In genomic region chr10:87842220-87842641, GRCh38 we compare ENCODE assay signal across 12 cellular contexts. TPM values are rescaled to one million over a fixed set of nuclear protein-coding genes. Genes with fewer than 3 reads are reported as not detected.
DNase-seq lines count a peak whose midpoint lies in the region; TF ChIP-seq lines count a peak whose summit lies in the region.
"Had no signal": no experiment of that assay in that cellular context is flagged by ENCODE, and none has a peak within 500 bp of the region (broad histone marks: within the 10 kb centered on the region; RNA-seq: fewer than 3 reads in every experiment).

No MANE protein-coding gene starts in this region.

- H3K14ac ChIP-seq in mesenchymal stem cell (ENCODE audit: low read length in 2 of 2), result peak overlapping the region in 1 of 2 experiments; percentile 48

- H2AFZ ChIP-seq in mesenchymal stem cell (ENCODE audit: low read depth, low read length), result no peak overlapping the region

- H3K79me1 ChIP-seq in mesenchymal stem cell (replicated peaks; ENCODE audit: low read length, poor library complexity, severe bottlenecking), result peaks cover 2% of the 10 kb centered on the region

- H3K4me3 ChIP-seq in HEK293 (ENCODE audit: low read depth, low read length) (no peak overlapping the region), mesenchymal stem cell (ENCODE audit: insufficient read depth in 1 of 2, low read depth in 1 of 2, low read length in 2 of 2) (no peak overlapping the region)
- H3K4me3 ChIP-seq: right atrium auricular region had no signal

- DNase-seq in mesenchymal stem cell, result no peak
- DNase-seq in T-helper 2 cell treated with Interferon-gamma antibody and Interleukin-4, amounts not matched to agents 5 μg/mL and 100 μg/mL, for 36 hours (ENCODE audit: low spot score), result no peak
- no peak for DNase-seq in nephron progenitor cell
- DNase-seq in middle frontal gyrus (ENCODE audit: extremely low spot score, low spot score), result no peak
- no peak for DNase-seq in HEK293T (ENCODE audit: extremely low spot score)
- DNase-seq: CD8-positive, alpha-beta memory T cell; Karpas-422; NCI-H2081 treated with DMSO at 0.1 percent for 48 hours had no signal

- peak overlapping the region; percentile 78 for H4K8ac ChIP-seq in mesenchymal stem cell (ENCODE audit: low read length)

- H3K27me3 Mint-ChIP-seq in brain (no peaks in the 10 kb centered on the region), nephron progenitor cell (ENCODE audit: low read depth, poor library complexity) (peaks cover 3% of the 10 kb centered on the region)
- no peaks in the 10 kb centered on the region for H3K27me3 Mint-ChIP-seq in T-helper 2 cell treated with Interferon-gamma antibody and Interleukin-4, amounts not matched to agents 5 μg/mL and 100 μg/mL, for 36 hours (ENCODE audit: low read depth)
- H3K27me3 Mint-ChIP-seq: CD8-positive, alpha-beta memory T cell had no signal

- H3K36me3 Mint-ChIP-seq in brain (peaks cover 10% of the 10 kb centered on the region), nephron progenitor cell (ENCODE audit: low read depth) (no peaks in the 10 kb centered on the region)
- H3K36me3 Mint-ChIP-seq in T-helper 2 cell treated with Interferon-gamma antibody and Interleukin-4, amounts not matched to agents 5 μg/mL and 100 μg/mL, for 36 hours (ENCODE audit: low read depth), result no peaks in the 10 kb centered on the region

- H3K36me3 ChIP-seq in HEK293 (ENCODE audit: control insufficient read depth in 2 of 2, insufficient read depth in 1 of 2, low read length in 2 of 2) (no peaks in the 10 kb centered on the region), mesenchymal stem cell (ENCODE audit: control insufficient read depth in 1 of 2, insufficient read depth in 2 of 2, low read depth in 1 of 2, low read length in 2 of 2) (no peaks in the 10 kb centered on the region)
- H3K36me3 ChIP-seq: right atrium auricular region had no signal

- H4K91ac ChIP-seq in mesenchymal stem cell (ENCODE audit: low read length), result peak overlapping the region; percentile 91

- no peaks in the 10 kb centered on the region for H3K27me3 ChIP-seq in mesenchymal stem cell (ENCODE audit: control insufficient read depth in 1 of 2, insufficient read depth in 1 of 2, low read length in 2 of 2)
- H3K27me3 ChIP-seq: right atrium auricular region had no signal

- H3K9me3 Mint-ChIP-seq in brain, result peaks cover 0 to 4% (median 0%) of the 10 kb centered on the region in 5 experiments
- no peaks in the 10 kb centered on the region for H3K9me3 Mint-ChIP-seq in T-helper 2 cell treated with Interferon-gamma antibody and Interleukin-4, amounts not matched to agents 5 μg/mL and 100 μg/mL, for 36 hours
- H3K9me3 Mint-ChIP-seq in nephron progenitor cell, result no peaks in the 10 kb centered on the region
- H3K9me3 Mint-ChIP-seq: CD8-positive, alpha-beta memory T cell had no signal

- no peaks in the 10 kb centered on the region for H3K9me3 ChIP-seq in HEK293 (ENCODE audit: control insufficient read depth, insufficient read depth, low read depth, low read length)
- no peaks in the 10 kb centered on the region for H3K9me3 ChIP-seq in mesenchymal stem cell (ENCODE audit: control insufficient read depth, low read length)
- H3K9me3 ChIP-seq: right atrium auricular region had no signal

- no peak overlapping the region for H2BK15ac ChIP-seq in mesenchymal stem cell (ENCODE audit: low read depth, poor library complexity, severe bottlenecking)

- POLR2A ChIA-PET in HEK293 (lab: Yijun Ruan, JAX) (interaction anchor here (0.7 to 1.2 kb wide), 4 partner anchors 19 to 338 kb away, joined by 3 to 5 read pairs (median 4); partner anchors contain the start of gene MINPP1), HEK293T (lab: Yijun Ruan, JAX) (no interaction called here)

- no CpG with 5 or more reads among the region's 1 CpG for WGBS in mesenchymal stem cell

- H3K4me3 Mint-ChIP-seq in brain (no peak overlapping the region), nephron progenitor cell (no peak overlapping the region)
- no peak overlapping the region for H3K4me3 Mint-ChIP-seq in T-helper 2 cell treated with Interferon-gamma antibody and Interleukin-4, amounts not matched to agents 5 μg/mL and 100 μg/mL, for 36 hours

- no peak overlapping the region for H3K23ac ChIP-seq in mesenchymal stem cell (ENCODE audit: low read length in 2 of 2)

- peak overlapping the region; percentile 82 for H2BK120ac ChIP-seq in mesenchymal stem cell (ENCODE audit: low read depth, low read length)

- no peak overlapping the region for H3K4me2 ChIP-seq in mesenchymal stem cell (ENCODE audit: low read length, poor library complexity, severe bottlenecking)

- H2BK12ac ChIP-seq in mesenchymal stem cell (ENCODE audit: low read length in 2 of 2), result peak overlapping the region; percentile 69 to 96

- no peak overlapping the region for H2BK5ac ChIP-seq in mesenchymal stem cell (ENCODE audit: low read depth, low read length, poor library complexity, severe bottlenecking)

- H3K4me1 Mint-ChIP-seq in brain, result peaks cover 25% of the 10 kb centered on the region
- H3K4me1 Mint-ChIP-seq in T-helper 2 cell treated with Interferon-gamma antibody and Interleukin-4, amounts not matched to agents 5 μg/mL and 100 μg/mL, for 36 hours (ENCODE audit: low read depth), result peaks cover 11% of the 10 kb centered on the region
- no peaks in the 10 kb centered on the region for H3K4me1 Mint-ChIP-seq in nephron progenitor cell
- H3K4me1 Mint-ChIP-seq: CD8-positive, alpha-beta memory T cell had no signal

- peak overlapping the region; percentile 57 to 95 for H3K4ac ChIP-seq in mesenchymal stem cell (ENCODE audit: low read depth in 1 of 2, low read length in 2 of 2)

- CTCF ChIA-PET in HEK293 (lab: Yijun Ruan, JAX), result interaction anchor here (0.8 kb wide), 1 partner anchor 10 kb away, joined by 3 read pairs; no protein-coding TSS in a partner anchor
- CTCF ChIA-PET in HEK293T (lab: Yijun Ruan, JAX), result no interaction called here

- peak overlapping the region; percentile 64 to 88 for H3K18ac ChIP-seq in mesenchymal stem cell (ENCODE audit: low read depth in 1 of 2, low read length in 2 of 2)

- peak overlapping the region; percentile 86 for H2AK5ac ChIP-seq in mesenchymal stem cell (ENCODE audit: low read length, severe bottlenecking)

- TF ChIP-seq CTCF in C4-2B (conservative IDR thresholded peaks at IDR 0.05) (no peak), HEK293 (tag by site-specific recombination; IDR thresholded peaks at IDR 0.05) (no peak), brain (conservative IDR thresholded peaks at IDR 0.05) (no peak), nephron progenitor cell (IDR thresholded peaks at IDR 0.05) (no peak)

- peak overlapping the region; percentile 37 for H3K27ac ChIP-seq in C4-2B
- H3K27ac ChIP-seq in HEK293 (ENCODE audit: extremely low read depth, low read depth, low read length), result no peak overlapping the region
- peak overlapping the region; percentile 81 for H3K27ac ChIP-seq in mesenchymal stem cell (ENCODE audit: low read length, poor library complexity, severe bottlenecking)
- H3K27ac ChIP-seq: right atrium auricular region had no signal

- H3K4me1 ChIP-seq in HEK293 (ENCODE audit: control insufficient read depth, insufficient read depth, low read length) (peaks cover 7% of the 10 kb centered on the region), mesenchymal stem cell (ENCODE audit: control insufficient read depth, insufficient read depth, low read depth, low read length) (peaks cover 3% of the 10 kb centered on the region)
- H3K4me1 ChIP-seq: right atrium auricular region had no signal

- peak overlapping the region; percentile 81 for H3K9ac ChIP-seq in mesenchymal stem cell (ENCODE audit: low read length)

- peak overlapping the region in 3 of 5 experiments; percentile 76 to 91 (median 91) for H3K27ac Mint-ChIP-seq in brain
- H3K27ac Mint-ChIP-seq in T-helper 2 cell treated with Interferon-gamma antibody and Interleukin-4, amounts not matched to agents 5 μg/mL and 100 μg/mL, for 36 hours, result no peak overlapping the region
- no peak overlapping the region for H3K27ac Mint-ChIP-seq in nephron progenitor cell
- H3K27ac Mint-ChIP-seq: CD8-positive, alpha-beta memory T cell had no signal

TF ChIP-seq in HEK293, 187 proteins besides CTCF, POLR2A, EP300 and RAD21 (continues in another document):
- no peak for TF ChIP-seq OSR2 (tag by site-specific recombination; IDR thresholded peaks at IDR 0.05)
- 0 out of 2 replicates have a peak, but pooled peaks have one; percentile 24 for TF ChIP-seq SP3 (tag by site-specific recombination; IDR thresholded peaks at IDR 0.05)
- TF ChIP-seq ZBTB17 (tag by site-specific recombination; IDR thresholded peaks at IDR 0.05), result 0 out of 2 replicates have a peak, but pooled peaks have one; percentile 15
- no peak for TF ChIP-seq GLIS2 (tag by site-specific recombination; IDR thresholded peaks at IDR 0.05)
- TF ChIP-seq ZNF629 (tag by site-specific recombination; IDR thresholded peaks at IDR 0.05), result 0 out of 2 replicates have a peak, but pooled peaks have one; percentile 15
- no peak for TF ChIP-seq ZNF776 (tag by site-specific recombination; IDR thresholded peaks at IDR 0.05; ENCODE audit: borderline replicate concordance)
- TF ChIP-seq ZNF248 (tag by site-specific recombination; IDR thresholded peaks at IDR 0.05), result no peak
- peak; percentile 54 for TF ChIP-seq FEZF1 (tag by site-specific recombination; IDR thresholded peaks at IDR 0.05)

TF ChIP-seq in HEK293T, 16 proteins besides CTCF, POLR2A, EP300 and RAD21:
- TF ChIP-seq CTBP1 (IDR thresholded peaks at IDR 0.05; ENCODE audit: borderline replicate concordance) (no peak), TARDBP (IDR thresholded peaks at IDR 0.05) (no peak), FOXM1 (IDR thresholded peaks at IDR 0.05; ENCODE audit: borderline replicate concordance) (no peak), PKNOX1 (IDR thresholded peaks at IDR 0.05) (no peak), SP1 (IDR thresholded peaks at IDR 0.05) (no peak), L3MBTL2 (conservative IDR thresholded peaks at IDR 0.05) (no peak)

RNA-seq across cellular contexts. Expression of gene KLLN, which starts 21.1 kb away (rescaled TPM):
- 0.24 TPM for polyA plus RNA-seq in brain (ENCODE audit: insufficient read depth, low read depth, low replicate concordance)
- 0.46 TPM for polyA plus RNA-seq in mesenchymal stem cell (2013, experiment 1 of 2)
- 0.47 TPM for polyA plus RNA-seq in mesenchymal stem cell (2013, experiment 2 of 2)

RNA-seq across cellular contexts. Expression of gene PTEN, which starts 21.2 kb away (rescaled TPM):
- 29.6 TPM for polyA plus RNA-seq in brain (ENCODE audit: insufficient read depth, low read depth, low replicate concordance)
- polyA plus RNA-seq in mesenchymal stem cell (2013, experiment 1 of 2), result 48.3 TPM
- polyA plus RNA-seq in mesenchymal stem cell (2013, experiment 2 of 2), result 48.6 TPM

RNA-seq across cellular contexts. Expression of gene ATAD1, which starts 24.2 kb away (rescaled TPM):
- 24.2 TPM for polyA plus RNA-seq in brain (ENCODE audit: insufficient read depth, low read depth, low replicate concordance)
- polyA plus RNA-seq in mesenchymal stem cell (2013, experiment 1 of 2), result 34.7 TPM
- 37.4 TPM for polyA plus RNA-seq in mesenchymal stem cell (2013, experiment 2 of 2)

Comparison
In these comparisons a context has a peak if more than half of its experiments do, and no peak if none do; other contexts are left out.
1. H3K27ac Mint-ChIP-seq: peak in brain (3 of 5); none in T-helper 2 cell treated with Interferon-gamma antibody and Interleukin-4, amounts not matched to agents 5 μg/mL and 100 μg/mL, for 36 hours (single experiment) and nephron progenitor cell (single experiment).